Comparison of ENCODE assay signal across 1 cellular context in genomic region chr9:34224349-34224748, GRCh38.
TF ChIP-seq lines count a peak whose summit lies in the region.

No MANE protein-coding gene starts in this region.

TF ChIP-seq in GM23338, 12 proteins besides CTCF, POLR2A, EP300 and RAD21 (continued from another document):
- no peak for TF ChIP-seq STAT1 (IDR thresholded peaks at IDR 0.05; ENCODE audit: unreplicated experiment)
